25 cellular contexts compared by ENCODE assay signal in the genomic region with DNA sequence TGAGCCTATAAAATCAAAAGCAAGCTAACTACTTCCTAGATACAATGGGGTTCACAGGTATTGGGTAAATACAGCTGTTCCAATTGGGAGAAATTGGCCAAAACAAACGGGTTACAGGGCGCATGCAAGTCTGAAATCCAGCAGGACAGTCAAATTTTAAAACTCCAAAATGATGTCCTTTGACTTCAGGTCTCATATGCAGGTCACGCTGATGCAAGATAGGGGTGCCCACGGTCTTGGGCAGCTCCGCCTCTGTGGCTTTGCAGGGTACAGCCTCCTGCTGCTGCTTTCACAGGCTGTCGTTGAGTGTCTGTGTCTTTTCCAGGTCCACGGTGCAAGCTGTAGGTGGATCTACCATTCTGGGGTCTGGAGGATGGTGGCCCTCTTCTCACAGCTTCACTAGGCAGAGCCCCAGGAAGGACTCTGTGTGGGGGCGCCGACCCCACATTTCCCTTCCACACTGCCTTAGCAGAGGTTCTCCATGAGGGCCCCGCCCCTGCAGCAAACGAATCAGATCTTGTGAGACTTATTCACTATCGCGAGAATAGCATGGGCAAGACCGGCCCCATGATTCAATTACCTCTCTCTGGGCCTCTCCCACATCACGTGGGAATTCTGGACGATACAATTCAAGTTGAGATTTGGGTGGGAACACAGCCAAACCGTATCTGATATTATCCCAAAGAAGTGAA.
"Had no signal": no experiment of that assay in that cellular context is flagged by ENCODE, and none has a peak within 500 bp of the region (broad histone marks: within the 10 kb centered on the region; RNA-seq: fewer than 3 reads in every experiment).

No MANE protein-coding gene starts in this region.

- DNase-seq: IMR-90, Karpas-422, KG1, MG63, NCI-H1092, NCI-H1105 treated with DMSO at 0.1 percent for 48 hours, NCI-H1417 treated with DMSO at 0.1 percent for 48 hours, NCI-H146, NCI-H1694 treated with DMSO at 0.1 percent for 48 hours, NCI-H1930, NCI-H2171 treated with DMSO at 0.1 percent for 48 hours, NCI-H345, NCI-H446 treated with DMSO at 0.1 percent for 48 hours, NCI-H510A treated with DMSO at 0.1 percent for 48 hours, NCI-H526, NCI-H774, Right ventricle myocardium superior, RPMI8226, SIG-M5, SK-N-SH, SW 1271, T-cell had no signal

- H3K4me3 ChIP-seq: MG63, SJSA1 had no signal

- H3K27ac ChIP-seq: HL-60, SJSA1 had no signal

- H3K36me3 ChIP-seq: MG63, SJSA1 had no signal

- ATAC-seq: T-cell had no signal

- FAIRE-seq: RCC 7860 had no signal

- H3K4me1 ChIP-seq: SJSA1 had no signal

- H3K4me2 ChIP-seq: SK-N-SH had no signal

- H3K27me3 ChIP-seq: MG63, SJSA1 had no signal

- H3K9me3 ChIP-seq: MG63, SJSA1, SK-N-SH had no signal

- H3K9ac ChIP-seq: SK-N-SH had no signal
